ENCODE assay signal across 1 cellular context in genomic region chr1:7785108-7785507, GRCh38.
TF ChIP-seq lines count a peak whose summit lies in the region.

No MANE protein-coding gene starts in this region.

TF ChIP-seq in HepG2, 621 proteins besides CTCF, POLR2A, EP300 and RAD21:
- TF ChIP-seq NBN (conservative IDR thresholded peaks at IDR 0.05) (no peak), SP4 (CRISPR knock-in tag; IDR thresholded peaks at IDR 0.05) (no peak), ZNF235 (CRISPR knock-in tag; IDR thresholded peaks at IDR 0.05; ENCODE audit: borderline replicate concordance) (no peak)
TF ChIP-seq in HepG2: peak in this region for 0.
